ENCODE assay signal across 8 cellular contexts in genomic region chr9:39463696-39464095, GRCh38.
A peak's percentile ranks its signal among the peaks of the same experiment; 100 is the strongest.
DNase-seq lines count a peak whose midpoint lies in the region; ATAC-seq and TF ChIP-seq lines count a peak whose summit lies in the region.
"Not testable (repeated sequence)": the region's sequence is repeated elsewhere in the genome, so short reads cannot be mapped to it uniquely, and the experiment has no call there.

No MANE protein-coding gene starts in this region.

- peak overlapping the region in 1 of 9 donors; percentile 46 for H3K27ac Mint-ChIP-seq in naive thymus-derived CD4-positive, alpha-beta T cell

- in situ Hi-C loops in Panc1 (cut with HindIII; ENCODE audit: low pct_unique_long_range_greater_than_20kb, low sequenced_read_pairs); astrocyte of the cerebellum (cut with HindIII; ENCODE audit: low sequenced_read_pairs): not testable (repeated sequence)

- POLR2A ChIA-PET in Panc1 (lab: Charles Lee); naive thymus-derived CD4-positive, alpha-beta T cell (lab: Charles Lee): not testable (repeated sequence)

- H3K9me2 ChIP-seq in DOHH2 (replicated peaks; ENCODE audit: control insufficient read depth, low read length) = not testable (repeated sequence)

- not testable (repeated sequence) for H3K27me3 ChIP-seq in DOHH2 (ENCODE audit: control insufficient read depth, low read length); Panc1 (ENCODE audit: control insufficient read depth, insufficient read depth, low read length); naive thymus-derived CD4-positive, alpha-beta T cell (ENCODE audit: control insufficient read depth in 2 of 2, insufficient read depth in 2 of 2, low read length in 2 of 2)

- not testable (repeated sequence) for H3K9me3 Mint-ChIP-seq in naive thymus-derived CD4-positive, alpha-beta T cell

- not testable (repeated sequence) for H3K9me3 ChIP-seq in DOHH2 (ENCODE audit: control insufficient read depth, insufficient read depth, low read length); Panc1 (ENCODE audit: control insufficient read depth, insufficient read depth, low read depth, low read length); naive thymus-derived CD4-positive, alpha-beta T cell (ENCODE audit: control insufficient read depth in 2 of 3, low read length in 3 of 3)

- not testable (repeated sequence) for H3K36me3 Mint-ChIP-seq in naive thymus-derived CD4-positive, alpha-beta T cell

- peak overlapping the region; percentile 81 to 99 (median 96) for H3K4me3 Mint-ChIP-seq in naive thymus-derived CD4-positive, alpha-beta T cell

- not testable (repeated sequence) for H3K79me2 ChIP-seq in DOHH2 (ENCODE audit: control insufficient read depth, low read length)

- H3F3A ChIP-seq in DOHH2 (ENCODE audit: control insufficient read depth, insufficient read depth) = not testable (repeated sequence)

- DNase-seq in Panc1 (ENCODE audit: low read depth, low spot score); astrocyte of the cerebellum (ENCODE audit: low read depth); Right ventricle myocardium inferior (ENCODE audit: missing footprints); naive thymus-derived CD4-positive, alpha-beta T cell: not testable (repeated sequence)
- peak; percentile 17 for DNase-seq in superior temporal gyrus (ENCODE audit: extremely low spot score)

- H3K4me1 Mint-ChIP-seq in naive thymus-derived CD4-positive, alpha-beta T cell = peaks cover 0 to 12% (median 11%) of the 10 kb centered on the region in 7 donors

- CTCF ChIA-PET in Panc1 (lab: Charles Lee); naive thymus-derived CD4-positive, alpha-beta T cell (lab: Charles Lee): not testable (repeated sequence)

- intact Hi-C loops in Panc1 (cut with micrococcal nuclease; ENCODE audit: unreplicated experiment); Right ventricle myocardium inferior (cut with DNase I); naive thymus-derived CD4-positive, alpha-beta T cell (cut with micrococcal nuclease): not testable (repeated sequence)

- not testable (repeated sequence) for TF ChIP-seq CTCF in DOHH2 (IDR thresholded peaks at IDR 0.05; ENCODE audit: low read depth, low read length, poor library complexity, severe bottlenecking); Panc1 (IDR thresholded peaks at IDR 0.05); astrocyte of the cerebellum (IDR thresholded peaks at IDR 0.05; ENCODE audit: low read depth, low read length, missing control alignments)

- H3K4me3 ChIP-seq in DOHH2 (ENCODE audit: low read length) (peak overlapping the region; percentile 68), Panc1 (ENCODE audit: low read depth in 2 of 2, low read length in 2 of 2) (peak overlapping the region; percentile 38 to 44), astrocyte of the cerebellum (ENCODE audit: low read depth, low read length) (peak overlapping the region; percentile 43)
- H3K4me3 ChIP-seq in naive thymus-derived CD4-positive, alpha-beta T cell (ENCODE audit: low read length) = peak overlapping the region; percentile 57

- H3K36me3 ChIP-seq in DOHH2 (ENCODE audit: control insufficient read depth, low read length); Panc1 (ENCODE audit: control insufficient read depth, insufficient read depth, low read length); naive thymus-derived CD4-positive, alpha-beta T cell (ENCODE audit: control insufficient read depth in 2 of 3, insufficient read depth in 3 of 3, low read length in 3 of 3): not testable (repeated sequence)

- not testable (repeated sequence) for H3K27me3 Mint-ChIP-seq in naive thymus-derived CD4-positive, alpha-beta T cell

- not testable (repeated sequence) for H3K27ac ChIP-seq in DOHH2 (ENCODE audit: low read depth, low read length); Panc1 (ENCODE audit: low read length); naive thymus-derived CD4-positive, alpha-beta T cell (ENCODE audit: low read depth, low read length)

- H3K4me2 ChIP-seq in DOHH2 (ENCODE audit: low read length) = peak overlapping the region; percentile 59

- ATAC-seq in GM21528 (IDR thresholded peaks at IDR 0.05; ENCODE audit: low FRiP score, unreplicated experiment) = peak; percentile 51
- ATAC-seq in HG03378 (IDR thresholded peaks at IDR 0.05; ENCODE audit: unreplicated experiment) = peak; percentile 34
- not testable (repeated sequence) for ATAC-seq in Panc1; naive thymus-derived CD4-positive, alpha-beta T cell
- ATAC-seq in Right ventricle myocardium inferior = peak; percentile 27

- H4K20me1 ChIP-seq in DOHH2 (ENCODE audit: control insufficient read depth, insufficient read depth, low read depth, low read length) = not testable (repeated sequence)

- BruUV-seq in Panc1 (replicated peaks; lab: Mats Ljungman, UMichigan) = not testable (repeated sequence)

- not testable (repeated sequence) for H3K4me1 ChIP-seq in DOHH2 (ENCODE audit: control insufficient read depth, low read length); Panc1 (ENCODE audit: control insufficient read depth, insufficient read depth, low read length); naive thymus-derived CD4-positive, alpha-beta T cell (ENCODE audit: control insufficient read depth in 2 of 2, insufficient read depth in 2 of 2, low read length in 2 of 2)
